Comparison of ENCODE assay signal across 17 cellular contexts in genomic region chr22:28795071-28795693, GRCh38. TPM values are rescaled to one million over a fixed set of nuclear protein-coding genes. Genes with fewer than 3 reads are reported as not detected.
DNase-seq lines count a peak whose midpoint lies in the region; ATAC-seq and TF ChIP-seq lines count a peak whose summit lies in the region.
"Had no signal": no experiment of that assay in that cellular context is flagged by ENCODE, and none has a peak within 500 bp of the region (broad histone marks: within the 10 kb centered on the region; RNA-seq: fewer than 3 reads in every experiment).

No MANE protein-coding gene starts in this region.

- H3K4me3 ChIP-seq in upper lobe of right lung (peak overlapping the region; percentile 90), neural progenitor cell (no peak overlapping the region), transverse colon (no peak overlapping the region)
- H3K4me3 ChIP-seq: adrenal gland, HAP-1, lower lobe of right lung, uterus had no signal

- in situ Hi-C loops in transverse colon (cut with MboI; ENCODE audit: low pct_ligation_motif_present in 1 of 4, low pct_unique_long_range_greater_than_20kb in 1 of 4, low sequenced_read_pairs in 3 of 4): no loop called here

- no peak overlapping the region for H3K9ac ChIP-seq in neural progenitor cell

- no peak for TF ChIP-seq CTCF in WTC11 (IDR thresholded peaks at IDR 0.05)
- TF ChIP-seq CTCF in upper lobe of right lung (IDR thresholded peaks at IDR 0.05): no peak
- no peak for TF ChIP-seq CTCF in neural progenitor cell (IDR thresholded peaks at IDR 0.05)
- no peak for TF ChIP-seq CTCF in transverse colon (IDR thresholded peaks at IDR 0.05)

- H3K27me3 Mint-ChIP-seq in activated naive CD8-positive, alpha-beta T cell: no peaks in the 10 kb centered on the region
- no peaks in the 10 kb centered on the region for H3K27me3 Mint-ChIP-seq in activated naive CD8-positive, alpha-beta T cell treated with anti-CD3 and anti-CD28 coated beads, Interleukin-2, amount 50 U/mL, for 24 hours
- no peaks in the 10 kb centered on the region for H3K27me3 Mint-ChIP-seq in WTC11 (ENCODE audit: low read depth)
- H3K27me3 Mint-ChIP-seq in neural progenitor cell (ENCODE audit: insufficient read depth, low read depth): peaks cover 3% of the 10 kb centered on the region

- peak overlapping the region; percentile 79 for H3K27ac Mint-ChIP-seq in activated naive CD8-positive, alpha-beta T cell
- no peak overlapping the region for H3K27ac Mint-ChIP-seq in activated naive CD8-positive, alpha-beta T cell treated with anti-CD3 and anti-CD28 coated beads, Interleukin-2, amount 50 U/mL, for 24 hours
- H3K27ac Mint-ChIP-seq in WTC11 (peak overlapping the region; percentile 74), neural progenitor cell (no peak overlapping the region)

- H3F3A ChIP-seq in neural progenitor cell (ENCODE audit: low read depth): peaks cover 48% of the 10 kb centered on the region

- peaks cover 21% of the 10 kb centered on the region for H4K20me1 ChIP-seq in neural progenitor cell (ENCODE audit: low read depth)

- no peak for TF ChIP-seq POLR2A in transverse colon (IDR thresholded peaks at IDR 0.05)

- no peak for DNase-seq in activated naive CD8-positive, alpha-beta T cell treated with anti-CD3 and anti-CD28 coated beads, Interleukin-2, amount 50 U/mL, for 24 hours
- no peak for DNase-seq in WTC11 (ENCODE audit: low spot score)
- DNase-seq in left lobe of liver (ENCODE audit: low spot score): no peak
- DNase-seq in upper lobe of right lung: no peak
- DNase-seq in neural progenitor cell (ENCODE audit: low spot score): no peak
- no peak for DNase-seq in posterior vena cava (ENCODE audit: low spot score)
- no peak for DNase-seq in transverse colon
- DNase-seq: activated CD4-positive, alpha-beta T cell treated with anti-CD3 and anti-CD28 coated beads, Interleukin-2, amount 50 U/mL, for 1 hour; cortex of kidney; lower lobe of right lung; NCI-H1105; NCI-H446 treated with DMSO at 0.1 percent for 48 hours; stimulated activated CD8-positive, alpha-beta memory T cell treated with anti-CD3 and anti-CD28 coated beads, Interleukin-4, amount 100 ng/mL, for 48 hours; uterus had no signal

- H2AFZ ChIP-seq in neural progenitor cell (replicated peaks): no peak overlapping the region

- H3K9me3 Mint-ChIP-seq in activated naive CD8-positive, alpha-beta T cell (ENCODE audit: low read depth): no peaks in the 10 kb centered on the region
- H3K9me3 Mint-ChIP-seq in activated naive CD8-positive, alpha-beta T cell treated with anti-CD3 and anti-CD28 coated beads, Interleukin-2, amount 50 U/mL, for 24 hours: no peaks in the 10 kb centered on the region
- H3K9me3 Mint-ChIP-seq in WTC11 (no peaks in the 10 kb centered on the region), neural progenitor cell (no peaks in the 10 kb centered on the region)

- WGBS in transverse colon (ENCODE audit: low coverage in 1 of 2), 2 donors: 67 to 72% methylated on average over 1 to 6 of the region's 6 CpGs

- no peaks in the 10 kb centered on the region for H3K27me3 ChIP-seq in upper lobe of right lung
- H3K27me3 ChIP-seq in neural progenitor cell: no peaks in the 10 kb centered on the region
- no peaks in the 10 kb centered on the region for H3K27me3 ChIP-seq in transverse colon
- H3K27me3 ChIP-seq: adrenal gland, uterus had no signal

- peaks cover 12% of the 10 kb centered on the region for H3K36me3 Mint-ChIP-seq in activated naive CD8-positive, alpha-beta T cell
- peaks cover 63% of the 10 kb centered on the region for H3K36me3 Mint-ChIP-seq in activated naive CD8-positive, alpha-beta T cell treated with anti-CD3 and anti-CD28 coated beads, Interleukin-2, amount 50 U/mL, for 24 hours (ENCODE audit: low read depth)
- H3K36me3 Mint-ChIP-seq in WTC11 (peaks cover 61% of the 10 kb centered on the region), neural progenitor cell (peaks cover 36% of the 10 kb centered on the region)

- no peak overlapping the region for H3K4me3 Mint-ChIP-seq in activated naive CD8-positive, alpha-beta T cell
- no peak overlapping the region for H3K4me3 Mint-ChIP-seq in activated naive CD8-positive, alpha-beta T cell treated with anti-CD3 and anti-CD28 coated beads, Interleukin-2, amount 50 U/mL, for 24 hours
- H3K4me3 Mint-ChIP-seq in WTC11: no peak overlapping the region
- H3K4me3 Mint-ChIP-seq in neural progenitor cell: no peak overlapping the region

- no peaks in the 10 kb centered on the region for H3K9me3 ChIP-seq in upper lobe of right lung
- H3K9me3 ChIP-seq in neural progenitor cell (ENCODE audit: low read depth): no peaks in the 10 kb centered on the region
- no peaks in the 10 kb centered on the region for H3K9me3 ChIP-seq in transverse colon
- H3K9me3 ChIP-seq: adrenal gland, HAP-1, lower lobe of right lung, uterus had no signal

- H3K36me3 ChIP-seq in upper lobe of right lung: peaks cover 57% of the 10 kb centered on the region
- H3K36me3 ChIP-seq in neural progenitor cell: no peaks in the 10 kb centered on the region
- H3K36me3 ChIP-seq in transverse colon: peaks cover 0 to 31% (median 14%) of the 10 kb centered on the region in 4 donors
- H3K36me3 ChIP-seq: uterus had no signal

- peaks cover 71% of the 10 kb centered on the region for H3K4me1 Mint-ChIP-seq in activated naive CD8-positive, alpha-beta T cell (ENCODE audit: low read depth)
- peaks cover 69% of the 10 kb centered on the region for H3K4me1 Mint-ChIP-seq in activated naive CD8-positive, alpha-beta T cell treated with anti-CD3 and anti-CD28 coated beads, Interleukin-2, amount 50 U/mL, for 24 hours
- peaks cover 14% of the 10 kb centered on the region for H3K4me1 Mint-ChIP-seq in WTC11
- H3K4me1 Mint-ChIP-seq in neural progenitor cell: peaks cover 20% of the 10 kb centered on the region

- ATAC-seq in activated naive CD8-positive, alpha-beta T cell treated with anti-CD3 and anti-CD28 coated beads, Interleukin-2, amount 50 U/mL, for 24 hours: no peak
- ATAC-seq in WTC11: no peak
- peak; percentile 7 for ATAC-seq in left lobe of liver
- no peak for ATAC-seq in upper lobe of right lung
- ATAC-seq: lower lobe of right lung had no signal

- intact Hi-C loops in upper lobe of right lung (cut with DNase I): no loop called here
- intact Hi-C loops in posterior vena cava (cut with DNase I): no loop called here
- intact Hi-C loops in transverse colon (cut with DNase I; ENCODE audit: low total_unique reads): no loop called here

- TF ChIP-seq EP300 in transverse colon (IDR thresholded peaks at IDR 0.05; ENCODE audit: low read depth): no peak

- no peak overlapping the region for H3K4me2 ChIP-seq in neural progenitor cell

- H3K4me1 ChIP-seq in upper lobe of right lung: peaks cover 46% of the 10 kb centered on the region
- peaks cover 8% of the 10 kb centered on the region for H3K4me1 ChIP-seq in neural progenitor cell
- H3K4me1 ChIP-seq in transverse colon: peaks cover 2 to 66% (median 28%) of the 10 kb centered on the region in 4 donors

- peaks cover 36% of the 10 kb centered on the region for H3K79me2 ChIP-seq in neural progenitor cell (ENCODE audit: low read depth)

- H3K27ac ChIP-seq in upper lobe of right lung (no peak overlapping the region), neural progenitor cell (no peak overlapping the region), transverse colon (peak overlapping the region in 2 of 4 donors; percentile 2 to 99)
- H3K27ac ChIP-seq: uterus had no signal

- CTCF ChIA-PET in WTC11 (lab: Charles Lee): no interaction called here

- POLR2A ChIA-PET in WTC11 (lab: Charles Lee): interaction anchor here (0.5 kb wide), 1 partner anchor 34 kb away, joined by 4 read pairs; no protein-coding TSS in a partner anchor

TF ChIP-seq in WTC11, 78 proteins besides CTCF, POLR2A, EP300 and RAD21 (continues in another document):
- TF ChIP-seq PRRX2 (CRISPR knock-in tag; IDR thresholded peaks at IDR 0.05): no peak
- no peak for TF ChIP-seq RELA (CRISPR knock-in tag; IDR thresholded peaks at IDR 0.05; ENCODE audit: borderline replicate concordance)
- no peak for TF ChIP-seq ZNF232 (CRISPR knock-in tag; IDR thresholded peaks at IDR 0.05)
- no peak for TF ChIP-seq CREM (CRISPR knock-in tag; IDR thresholded peaks at IDR 0.05)
- TF ChIP-seq ZNF121 (CRISPR knock-in tag; IDR thresholded peaks at IDR 0.05): no peak
- TF ChIP-seq FOXP1 (CRISPR knock-in tag; IDR thresholded peaks at IDR 0.05; ENCODE audit: borderline replicate concordance): no peak
- no peak for TF ChIP-seq FOXK1 (CRISPR knock-in tag; IDR thresholded peaks at IDR 0.05)
- no peak for TF ChIP-seq ERG (CRISPR knock-in tag; IDR thresholded peaks at IDR 0.05)
- TF ChIP-seq ATF1 (CRISPR knock-in tag; IDR thresholded peaks at IDR 0.05): no peak

RNA-seq across cellular contexts. Expression of gene XBP1, which starts 5.2 kb away (rescaled TPM):
- total RNA-seq in WTC11 (2021): 104 to 127 TPM (median 107 TPM) in 3 replicates
- total RNA-seq in left lobe of liver: 389 TPM
- 255 TPM for total RNA-seq in upper lobe of right lung
- 72.7 and 73.9 TPM in 2 replicates for total RNA-seq in neural progenitor cell (ENCODE audit: low replicate concordance)
- total RNA-seq in posterior vena cava: 100 to 1,000 TPM; 113 to 124 TPM
- 100 to 1,000 TPM in 3 of 4 donors, 10 to 100 TPM in 1; 68.1 to 263 (median 190) TPM for total RNA-seq in transverse colon

RNA-seq across cellular contexts. Expression of gene CCDC117, which starts 22.7 kb away (rescaled TPM):
- total RNA-seq in WTC11 (2021) (39.0 to 47.4 TPM (median 46.9 TPM) in 3 replicates), left lobe of liver (27.6 TPM), upper lobe of right lung (19.7 TPM), neural progenitor cell (ENCODE audit: low replicate concordance) (59.1 and 80.2 TPM in 2 replicates), posterior vena cava (10 to 100 TPM; 12.0 to 19.6 TPM), transverse colon (10 to 100 TPM; 16.8 to 25.6 (median 20.6) TPM)

RNA-seq across cellular contexts. Expression of gene HSCB, which starts 53.3 kb away (rescaled TPM):
- total RNA-seq in WTC11 (2021): 17.1 to 19.2 TPM (median 17.1 TPM) in 3 replicates
- total RNA-seq in left lobe of liver: 11.6 TPM
- total RNA-seq in upper lobe of right lung: 12.0 TPM
- total RNA-seq in neural progenitor cell (ENCODE audit: low replicate concordance): 19.0 and 29.7 TPM in 2 replicates
- 10 to 100 TPM in 1 of 2 donors, 1 to 10 TPM in 1; 9.7 to 10.6 TPM for total RNA-seq in posterior vena cava
- total RNA-seq in transverse colon: 10 to 100 TPM in 3 of 4 donors, 1 to 10 TPM in 1; 2.6 to 25.3 (median 20.5) TPM

RNA-seq across cellular contexts. Expression of gene CHEK2, which starts 53.6 kb away (rescaled TPM):
- total RNA-seq in WTC11 (2021): 120 to 126 TPM (median 124 TPM) in 3 replicates
- 2.7 TPM for total RNA-seq in left lobe of liver
- 9.2 TPM for total RNA-seq in upper lobe of right lung
- 48.7 and 94.4 TPM in 2 replicates for total RNA-seq in neural progenitor cell (ENCODE audit: low replicate concordance)
- 1 to 10 TPM; 6.6 to 8.4 TPM for total RNA-seq in posterior vena cava
- total RNA-seq in transverse colon: 10 to 100 TPM in 2 of 4 donors, 1 to 10 TPM in 1, not detected in 1; 6.6 to 12.1 (median 10.8) TPM

Comparison
In these comparisons a context has a peak if more than half of its experiments do, and no peak if none do; other contexts are left out.
1. H3K27ac Mint-ChIP-seq: peak in activated naive CD8-positive, alpha-beta T cell (single experiment) and WTC11 (single experiment); none in activated naive CD8-positive, alpha-beta T cell treated with anti-CD3 and anti-CD28 coated beads, Interleukin-2, amount 50 U/mL, for 24 hours (single experiment) and neural progenitor cell (single experiment).